In genomic region chr16:69520800-69521602, GRCh38 we compare ENCODE assay signal across 8 cellular contexts. TPM values are rescaled to one million over a fixed set of nuclear protein-coding genes. Genes with fewer than 3 reads are reported as not detected.
DNase-seq lines count a peak whose midpoint lies in the region; ATAC-seq lines count a peak whose summit lies in the region.

No MANE protein-coding gene starts in this region.

- H3K27ac Mint-ChIP-seq in activated naive CD8-positive, alpha-beta T cell treated with anti-CD3 and anti-CD28 coated beads for 36 hours, result peak overlapping the region; percentile 93

- ATAC-seq in HG03159 (IDR thresholded peaks at IDR 0.05; ENCODE audit: unreplicated experiment), result peak; percentile 62
- no peak for ATAC-seq in left cardiac atrium

- H3K27me3 Mint-ChIP-seq in activated naive CD8-positive, alpha-beta T cell treated with anti-CD3 and anti-CD28 coated beads for 36 hours, result no peaks in the 10 kb centered on the region

- H3K9me3 Mint-ChIP-seq in activated naive CD8-positive, alpha-beta T cell treated with anti-CD3 and anti-CD28 coated beads for 36 hours, result peaks cover 6% of the 10 kb centered on the region

- peaks cover 4% of the 10 kb centered on the region for H3K36me3 Mint-ChIP-seq in activated naive CD8-positive, alpha-beta T cell treated with anti-CD3 and anti-CD28 coated beads for 36 hours

- peak overlapping the region; percentile 58 for H3K4me3 Mint-ChIP-seq in activated naive CD8-positive, alpha-beta T cell treated with anti-CD3 and anti-CD28 coated beads for 36 hours

- intact Hi-C loops in left cardiac atrium (cut with DNase I), result no loop called here

- DNase-seq in activated CD8-positive, alpha-beta memory T cell treated with anti-CD3 and anti-CD28 coated beads for 24 hours, result peak; percentile 69
- no peak for DNase-seq in activated CD8-positive, alpha-beta memory T cell treated with anti-CD3 and anti-CD28 coated beads, Interleukin-2, amount 50 U/mL, for 4 hours
- peak; percentile 70 for DNase-seq in activated naive CD8-positive, alpha-beta T cell treated with anti-CD3 and anti-CD28 coated beads for 36 hours
- peak; percentile 1 for DNase-seq in stimulated activated CD8-positive, alpha-beta memory T cell treated with anti-CD3 and anti-CD28 coated beads, Interleukin-4, amount 100 ng/mL, for 24 hours (ENCODE audit: low read depth)
- DNase-seq in left cardiac atrium (no peak), NCI-H82 (lab: John Stamatoyannopoulos, UW) (no peak), T-helper 9 cell (no peak)

- peaks cover 27% of the 10 kb centered on the region for H3K4me1 Mint-ChIP-seq in activated naive CD8-positive, alpha-beta T cell treated with anti-CD3 and anti-CD28 coated beads for 36 hours

RNA-seq across cellular contexts. Expression of gene NFAT5, which starts 44.8 kb away (rescaled TPM):
- 10 to 100 TPM; 26.1 to 26.3 TPM for total RNA-seq in activated naive CD8-positive, alpha-beta T cell treated with anti-CD3 and anti-CD28 coated beads for 36 hours
- total RNA-seq in left cardiac atrium, result 10 to 100 TPM; 19.7 to 23.6 TPM

Comparison
In these comparisons a context has a peak if more than half of its experiments do, and no peak if none do; other contexts are left out.
1. DNase-seq: peak in activated CD8-positive, alpha-beta memory T cell treated with anti-CD3 and anti-CD28 coated beads for 24 hours (single experiment), activated naive CD8-positive, alpha-beta T cell treated with anti-CD3 and anti-CD28 coated beads for 36 hours (single experiment) and stimulated activated CD8-positive, alpha-beta memory T cell treated with anti-CD3 and anti-CD28 coated beads, Interleukin-4, amount 100 ng/mL, for 24 hours (single experiment); none in activated CD8-positive, alpha-beta memory T cell treated with anti-CD3 and anti-CD28 coated beads, Interleukin-2, amount 50 U/mL, for 4 hours (single experiment), left cardiac atrium (single experiment), NCI-H82 (single experiment) and T-helper 9 cell (single experiment).